8 cellular contexts compared by ENCODE assay signal in the genomic region with DNA sequence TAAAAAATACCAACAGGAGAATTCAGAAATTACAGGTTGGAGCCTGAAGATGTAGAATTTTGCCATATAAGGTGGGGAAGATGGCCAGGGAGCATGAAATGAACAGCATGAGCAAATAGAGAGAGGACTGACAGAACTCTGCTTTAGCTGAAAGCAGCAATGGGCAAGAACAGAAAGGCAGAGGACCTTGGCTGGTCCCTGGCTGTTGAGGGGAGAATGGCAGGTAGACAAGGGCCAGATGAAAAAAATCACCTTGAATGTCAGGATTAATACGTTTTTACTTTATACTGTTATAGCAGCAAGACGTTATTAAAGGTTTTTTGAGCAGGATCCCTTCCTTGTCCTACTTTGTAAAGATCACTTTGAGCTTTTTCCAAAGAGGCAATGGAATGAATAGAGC. TPM values are rescaled to one million over a fixed set of nuclear protein-coding genes. Genes with fewer than 3 reads are reported as not detected.
DNase-seq lines count a peak whose midpoint lies in the region; ATAC-seq and TF ChIP-seq lines count a peak whose summit lies in the region.

No MANE protein-coding gene starts in this region.

- H3K9me3 Mint-ChIP-seq in CD8-positive, alpha-beta T cell: no peaks in the 10 kb centered on the region
- H3K9me3 Mint-ChIP-seq in activated naive CD8-positive, alpha-beta T cell treated with anti-CD3 and anti-CD28 coated beads, Interleukin-2, amount 10 ng/mL, durations not matched to agents 7 days and 5 days: no peaks in the 10 kb centered on the region

- TF ChIP-seq CTCF in CD8-positive, alpha-beta T cell (IDR thresholded peaks at IDR 0.05): no peak
- TF ChIP-seq CTCF in right lobe of liver (IDR thresholded peaks at IDR 0.05): peak in 2 of 4 donors; percentile 5 to 17

- TF ChIP-seq POLR2A in right lobe of liver (IDR thresholded peaks at IDR 0.05): no peak

- WGBS in right lobe of liver (ENCODE audit: insufficient coverage, low coverage, low lambda C conversion rate, missing lambda C conversion rate): 19% methylated on average over 2 of the region's 2 CpGs

- no peaks in the 10 kb centered on the region for H3K9me3 ChIP-seq in CD8-positive, alpha-beta T cell (ENCODE audit: low read length)
- H3K9me3 ChIP-seq in right lobe of liver: no peaks in the 10 kb centered on the region

- H3K27me3 Mint-ChIP-seq in CD8-positive, alpha-beta T cell (ENCODE audit: low read depth): peaks cover 11% of the 10 kb centered on the region
- H3K27me3 Mint-ChIP-seq in activated naive CD8-positive, alpha-beta T cell treated with anti-CD3 and anti-CD28 coated beads, Interleukin-2, amount 10 ng/mL, durations not matched to agents 7 days and 5 days: peaks cover 3% of the 10 kb centered on the region

- no peak for DNase-seq in CD8-positive, alpha-beta T cell
- DNase-seq in HPDE6-E6E7 (ENCODE audit: extremely low spot score): peak; percentile 32
- DNase-seq in activated naive CD8-positive, alpha-beta T cell treated with anti-CD3 and anti-CD28 coated beads, Interleukin-2, amount 10 ng/mL, durations not matched to agents 7 days and 5 days: no peak
- DNase-seq in right lobe of liver: no peak
- no peak for DNase-seq in NCI-H446 treated with DMSO at 0.1 percent for 48 hours (lab: John Stamatoyannopoulos, UW)
- DNase-seq in HuH-7.5 (ENCODE audit: low spot score): no peak
- DNase-seq in GOT3 (lab: John Stamatoyannopoulos, UW): no peak
- DNase-seq in stimulated activated CD4-positive, alpha-beta T cell treated with anti-CD3 and anti-CD28 coated beads, Interleukin-12 subunit alpha, Interleukin-12 subunit beta, amount 100 ng/mL, for 4 hours: no peak

- CTCF ChIA-PET in CD8-positive, alpha-beta T cell (lab: Charles Lee): interaction anchor here (0.8 to 5.7 kb wide), 8 partner anchors 9 to 178 kb away, joined by 4 to 64 read pairs (median 8); a partner anchor contains a TSS

- ATAC-seq in CD8-positive, alpha-beta T cell: no peak
- no peak for ATAC-seq in activated naive CD8-positive, alpha-beta T cell treated with anti-CD3 and anti-CD28 coated beads, Interleukin-2, amount 10 ng/mL, durations not matched to agents 7 days and 5 days (ENCODE audit: low read depth)
- ATAC-seq in right lobe of liver: no peak

- H3K27me3 ChIP-seq in CD8-positive, alpha-beta T cell (ENCODE audit: insufficient read depth, low read length): no peaks in the 10 kb centered on the region
- H3K27me3 ChIP-seq in right lobe of liver: no peaks in the 10 kb centered on the region

- H3K4me1 Mint-ChIP-seq in CD8-positive, alpha-beta T cell (ENCODE audit: low read depth): peaks cover 49% of the 10 kb centered on the region
- H3K4me1 Mint-ChIP-seq in activated naive CD8-positive, alpha-beta T cell treated with anti-CD3 and anti-CD28 coated beads, Interleukin-2, amount 10 ng/mL, durations not matched to agents 7 days and 5 days: peaks cover 28% of the 10 kb centered on the region

- H3K36me3 Mint-ChIP-seq in CD8-positive, alpha-beta T cell: peaks cover 34% of the 10 kb centered on the region
- peaks cover 9% of the 10 kb centered on the region for H3K36me3 Mint-ChIP-seq in activated naive CD8-positive, alpha-beta T cell treated with anti-CD3 and anti-CD28 coated beads, Interleukin-2, amount 10 ng/mL, durations not matched to agents 7 days and 5 days

- H3K36me3 ChIP-seq in CD8-positive, alpha-beta T cell (ENCODE audit: insufficient read depth, low read length): no peaks in the 10 kb centered on the region
- no peaks in the 10 kb centered on the region for H3K36me3 ChIP-seq in right lobe of liver

- peaks cover 16% of the 10 kb centered on the region for H3K4me1 ChIP-seq in CD8-positive, alpha-beta T cell (ENCODE audit: insufficient read depth, low read length)
- peaks cover 0 to 19% (median 2%) of the 10 kb centered on the region in 4 donors for H3K4me1 ChIP-seq in right lobe of liver

- POLR2A ChIA-PET in CD8-positive, alpha-beta T cell (lab: Charles Lee): interaction anchor here (0.9 to 3.8 kb wide), 4 partner anchors 9 to 113 kb away, joined by 3 to 31 read pairs (median 14); a partner anchor contains a TSS
- POLR2A ChIA-PET in activated naive CD8-positive, alpha-beta T cell treated with anti-CD3 and anti-CD28 coated beads, Interleukin-2, amount 10 ng/mL, durations not matched to agents 7 days and 5 days (lab: Charles Lee): interaction anchor here (1.5 to 2.5 kb wide), 4 partner anchors 8 to 104 kb away, joined by 4 to 21 read pairs (median 6); a partner anchor contains a TSS

- H3K4me3 ChIP-seq in CD8-positive, alpha-beta T cell (ENCODE audit: low read depth, low read length): peak overlapping the region; percentile 92
- peak overlapping the region; percentile 70 to 94 (median 94) for H3K4me3 ChIP-seq in right lobe of liver

- intact Hi-C loops in CD8-positive, alpha-beta T cell (cut with DNase I, micrococcal nuclease): loop anchor here (1.0 to 10.0 kb wide), 7 partner anchors 12 to 1831 kb away; a partner anchor contains a TSS
- intact Hi-C loops in right lobe of liver (cut with DNase I): no loop called here

- no peak overlapping the region for H3K27ac ChIP-seq in CD8-positive, alpha-beta T cell (ENCODE audit: low read depth, low read length)
- H3K27ac ChIP-seq in right lobe of liver: peak overlapping the region in 1 of 3 donors; percentile 92

- H3K27ac Mint-ChIP-seq in CD8-positive, alpha-beta T cell: peak overlapping the region; percentile 100
- H3K27ac Mint-ChIP-seq in activated naive CD8-positive, alpha-beta T cell treated with anti-CD3 and anti-CD28 coated beads, Interleukin-2, amount 10 ng/mL, durations not matched to agents 7 days and 5 days: peak overlapping the region; percentile 98

- H3K4me3 Mint-ChIP-seq in CD8-positive, alpha-beta T cell: peak overlapping the region; percentile 100
- peak overlapping the region; percentile 97 for H3K4me3 Mint-ChIP-seq in activated naive CD8-positive, alpha-beta T cell treated with anti-CD3 and anti-CD28 coated beads, Interleukin-2, amount 10 ng/mL, durations not matched to agents 7 days and 5 days

RNA-seq across cellular contexts. Expression of a gene that starts 1.0 kb away (rescaled TPM):
- total RNA-seq in CD8-positive, alpha-beta T cell: 1 to 10 TPM; 2.4 TPM
- 10 to 100 TPM; 18.5 to 19.9 TPM for total RNA-seq in activated naive CD8-positive, alpha-beta T cell treated with anti-CD3 and anti-CD28 coated beads, Interleukin-2, amount 10 ng/mL, durations not matched to agents 7 days and 5 days
- 10 to 100 TPM; 11.2 to 29.2 (median 16.5) TPM for total RNA-seq in right lobe of liver

RNA-seq across cellular contexts. Expression of a gene that starts 12.1 kb away (rescaled TPM):
- total RNA-seq in CD8-positive, alpha-beta T cell: 10 to 100 TPM; 22.2 TPM
- 10 to 100 TPM; 45.3 to 46.0 TPM for total RNA-seq in activated naive CD8-positive, alpha-beta T cell treated with anti-CD3 and anti-CD28 coated beads, Interleukin-2, amount 10 ng/mL, durations not matched to agents 7 days and 5 days
- total RNA-seq in right lobe of liver: 10 to 100 TPM; 29.0 to 37.0 (median 32.1) TPM

RNA-seq across cellular contexts. Expression of a gene that starts 34.4 kb away (rescaled TPM):
- total RNA-seq in CD8-positive, alpha-beta T cell: under 1 TPM; 0.33 to 0.49 TPM
- 1 to 10 TPM in 1 of 2 experiments, under 1 TPM in 1; 0.99 to 1.3 TPM for total RNA-seq in activated naive CD8-positive, alpha-beta T cell treated with anti-CD3 and anti-CD28 coated beads, Interleukin-2, amount 10 ng/mL, durations not matched to agents 7 days and 5 days
- total RNA-seq in right lobe of liver: under 1 TPM; 0.12 to 0.84 (median 0.23) TPM

Comparison
In these comparisons a context has a peak if more than half of its experiments do, and no peak if none do; other contexts are left out.
1. intact Hi-C loops: an anchor here in CD8-positive, alpha-beta T cell (1.0 to 10.0 kb wide); none called in right lobe of liver.